ENCODE assay signal across 19 cellular contexts in the genomic region with DNA sequence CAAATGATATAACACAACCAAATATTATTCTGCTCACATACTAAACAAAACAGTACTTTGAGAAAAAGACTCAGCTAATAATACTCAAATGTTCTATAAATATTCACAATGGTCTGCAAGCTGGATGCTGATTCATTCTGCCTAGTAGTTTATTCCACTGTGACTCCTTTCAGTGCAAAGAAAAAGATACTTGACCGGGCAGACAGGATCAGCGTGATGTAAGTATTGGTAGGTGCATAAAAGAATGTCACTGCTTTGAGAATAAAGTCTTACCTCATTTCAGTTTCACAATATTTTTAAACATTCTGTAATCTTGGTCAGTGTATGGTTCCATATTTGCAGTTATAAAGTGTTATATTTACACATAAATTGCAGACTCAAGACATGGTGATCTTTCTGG.
"Had no signal": no experiment of that assay in that cellular context is flagged by ENCODE, and none has a peak within 500 bp of the region (broad histone marks: within the 10 kb centered on the region; RNA-seq: fewer than 3 reads in every experiment).

No MANE protein-coding gene starts in this region.

- ATAC-seq: activated naive CD8-positive, alpha-beta T cell treated with anti-CD3 and anti-CD28 coated beads, Interleukin-2, amount 50 U/mL, for 24 hours had no signal

- H3K27ac ChIP-seq: ascending aorta, cardiac muscle cell, vagina, VCaP had no signal

- H3K27me3 ChIP-seq: ascending aorta, cardiac muscle cell, vagina had no signal

- DNase-seq: activated CD4-positive, CD25-positive, alpha-beta regulatory T cell treated with anti-CD3 and anti-CD28 coated beads, Interleukin-2, amount 50 U/mL, for 72 hours; activated CD8-positive, alpha-beta memory T cell treated with anti-CD3 and anti-CD28 coated beads for 24 hours; activated CD8-positive, alpha-beta memory T cell treated with anti-CD3 and anti-CD28 coated beads, Interleukin-2, amount 50 U/mL, for 48 hours; activated effector memory CD4-positive, alpha-beta T cell treated with Interleukin-2 at 50 U/mL for 16 hours; activated naive CD4-positive, alpha-beta T cell treated with anti-CD3 and anti-CD28 coated beads, Interleukin-2, amount 10 ng/mL, durations not matched to agents 7 days and 5 days; activated naive CD8-positive, alpha-beta T cell treated with anti-CD3 and anti-CD28 coated beads, Interleukin-2, amount 50 U/mL, for 24 hours; activated T-cell treated with anti-CD3 and anti-CD28 coated beads, Interleukin-2, amount 50 U/mL, for 48 hours; endodermal cell; foreskin fibroblast; hippocampal formation; islet precursor cell; midbrain; retina; T-helper 1 cell; trophoblast cell had no signal

- H3K9me3 ChIP-seq: vagina had no signal

- H3K36me3 ChIP-seq: ascending aorta, cardiac muscle cell, vagina had no signal

- H3K4me3 ChIP-seq: ascending aorta, cardiac muscle cell, vagina had no signal

- H3K4me1 ChIP-seq: ascending aorta, vagina had no signal
